In the genomic region with DNA sequence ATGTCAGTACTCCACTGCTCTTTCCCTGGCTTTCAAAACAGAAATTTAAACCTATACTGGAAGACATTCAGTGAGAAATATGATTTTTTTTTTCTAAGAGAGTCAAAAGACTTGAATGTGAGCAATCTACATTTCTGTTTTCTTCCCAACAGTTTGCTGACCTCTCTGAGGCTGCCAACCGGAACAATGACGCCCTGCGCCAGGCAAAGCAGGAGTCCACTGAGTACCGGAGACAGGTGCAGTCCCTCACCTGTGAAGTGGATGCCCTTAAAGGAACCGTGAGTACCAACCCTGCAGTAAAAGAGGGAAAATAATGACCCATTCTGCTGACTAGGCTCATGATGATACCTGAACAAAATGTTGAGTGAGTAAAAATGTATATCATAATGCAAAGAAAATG, we compare ENCODE assay signal across 10 cellular contexts. TPM values are rescaled to one million over a fixed set of nuclear protein-coding genes. Genes with fewer than 3 reads are reported as not detected.
DNase-seq lines count a peak whose midpoint lies in the region; ATAC-seq and TF ChIP-seq lines count a peak whose summit lies in the region.
"Had no signal": no experiment of that assay in that cellular context is flagged by ENCODE, and none has a peak within 500 bp of the region (broad histone marks: within the 10 kb centered on the region; RNA-seq: fewer than 3 reads in every experiment).

No MANE protein-coding gene starts in this region.

- H3K9me3 ChIP-seq in CD8-positive, alpha-beta memory T cell (ENCODE audit: low read length), result no peaks in the 10 kb centered on the region
- no peaks in the 10 kb centered on the region for H3K9me3 ChIP-seq in spleen

- CTCF ChIA-PET in CD8-positive, alpha-beta memory T cell (lab: Charles Lee), result no interaction called here
- CTCF ChIA-PET in activated B cell treated with CpG ODN at 0.5 μM for 24 hours (lab: Charles Lee), result no interaction called here

- no peak overlapping the region for H3K4me3 ChIP-seq in CD8-positive, alpha-beta memory T cell (ENCODE audit: low read length)
- H3K4me3 ChIP-seq in fibroblast of the aortic adventitia (ENCODE audit: low read depth, low read length), result peak overlapping the region; percentile 98
- peak overlapping the region in 5 of 8 donors; percentile 95 to 99 (median 97) for H3K4me3 ChIP-seq in spleen

- H3K4me1 Mint-ChIP-seq in CD8-positive, alpha-beta memory T cell, result peaks cover 42 to 67% (median 56%) of the 10 kb centered on the region in 3 donors
- peaks cover 33% of the 10 kb centered on the region for H3K4me1 Mint-ChIP-seq in activated B cell treated with CpG ODN at 0.5 μM for 24 hours

- H3K27me3 ChIP-seq in CD8-positive, alpha-beta memory T cell (ENCODE audit: insufficient read depth, low read length, poor library complexity, severe bottlenecking), result no peaks in the 10 kb centered on the region
- H3K27me3 ChIP-seq in spleen (replicated peaks in 1 of 7), result no peaks in the 10 kb centered on the region

- DNase-seq in CD8-positive, alpha-beta memory T cell, result no peak
- no peak for DNase-seq in activated B cell treated with CpG ODN at 0.5 μM for 24 hours
- DNase-seq in fibroblast of the aortic adventitia (ENCODE audit: low read depth), result no peak
- DNase-seq in spleen, result no peak
- no peak for DNase-seq in ACHN
- DNase-seq in NCI-H748 treated with DMSO at 0.1 percent for 48 hours (lab: John Stamatoyannopoulos, UW), result no peak
- DNase-seq: activated CD8-positive, alpha-beta memory T cell treated with anti-CD3 and anti-CD28 coated beads, Interleukin-2, amount 50 U/mL, for 48 hours; effector memory CD4-positive, alpha-beta T cell; GDM1 had no signal

- intact Hi-C loops in activated B cell treated with CpG ODN at 0.5 μM for 24 hours (cut with micrococcal nuclease) (loop anchor here (5.0 to 10.0 kb wide), 2 partner anchors 50 to 77 kb away; no protein-coding TSS in a partner anchor), spleen (cut with DNase I; ENCODE audit: low total_unique reads) (no loop called here)

- no peaks in the 10 kb centered on the region for H3K9me3 Mint-ChIP-seq in CD8-positive, alpha-beta memory T cell
- H3K9me3 Mint-ChIP-seq in activated B cell treated with CpG ODN at 0.5 μM for 24 hours, result no peaks in the 10 kb centered on the region

- 74 to 83% (median 78%) methylated on average over 5 of the region's 5 CpGs for WGBS in spleen, 5 donors

- peaks cover 70% of the 10 kb centered on the region for H3K36me3 ChIP-seq in CD8-positive, alpha-beta memory T cell (ENCODE audit: insufficient read depth, low read length)
- peaks cover 18 to 86% (median 75%) of the 10 kb centered on the region in 6 donors for H3K36me3 ChIP-seq in spleen

- H3K27me3 Mint-ChIP-seq in CD8-positive, alpha-beta memory T cell, result peaks cover 0 to 3% of the 10 kb centered on the region in 2 donors
- H3K27me3 Mint-ChIP-seq in activated B cell treated with CpG ODN at 0.5 μM for 24 hours, result no peaks in the 10 kb centered on the region

- POLR2A ChIA-PET in CD8-positive, alpha-beta memory T cell (lab: Charles Lee), result no interaction called here
- POLR2A ChIA-PET in activated B cell treated with CpG ODN at 0.5 μM for 24 hours (lab: Charles Lee), result interaction anchor here (1.3 to 4.1 kb wide), 2 partner anchors 28 to 33 kb away, joined by 3 to 18 read pairs; partner anchors contain the start of gene TRDMT1

- H3K4me3 Mint-ChIP-seq in CD8-positive, alpha-beta memory T cell, result peak overlapping the region in 5 of 7 donors; percentile 39 to 56 (median 46)
- H3K4me3 Mint-ChIP-seq in activated B cell treated with CpG ODN at 0.5 μM for 24 hours, result no peak overlapping the region

- in situ Hi-C loops in ACHN (cut with HindIII; ENCODE audit: low pct_ligation_motif_present, low pct_unique_long_range_greater_than_20kb, low sequenced_read_pairs), result loop anchor here (25.0 kb wide), 1 partner anchor 372 kb away; no protein-coding TSS in a partner anchor

- H3K4me1 ChIP-seq in CD8-positive, alpha-beta memory T cell (ENCODE audit: insufficient read depth, low read length), result peaks cover 41% of the 10 kb centered on the region
- H3K4me1 ChIP-seq in spleen, result peaks cover 3 to 79% (median 63%) of the 10 kb centered on the region in 6 donors

- no peak for TF ChIP-seq POLR2A in spleen (IDR thresholded peaks at IDR 0.05)

- H3K27ac ChIP-seq in CD8-positive, alpha-beta memory T cell (ENCODE audit: low read depth, low read length), result no peak overlapping the region
- peak overlapping the region in 7 of 8 donors; percentile 2 to 100 (median 51) for H3K27ac ChIP-seq in spleen

- peak overlapping the region in 7 of 8 donors; percentile 61 to 95 (median 86) for H3K27ac Mint-ChIP-seq in CD8-positive, alpha-beta memory T cell
- peak overlapping the region; percentile 12 for H3K27ac Mint-ChIP-seq in activated B cell treated with CpG ODN at 0.5 μM for 24 hours

- TF ChIP-seq CTCF in activated B cell treated with CpG ODN at 0.5 μM for 24 hours (IDR thresholded peaks at IDR 0.05) (no peak), fibroblast of the aortic adventitia (IDR thresholded peaks at IDR 0.05; ENCODE audit: insufficient read depth, low read length) (no peak), spleen (IDR thresholded peaks at IDR 0.05 in 8 of 11, conservative IDR thresholded peaks at IDR 0.05 in 3 of 11) (no peak)

- ATAC-seq in activated B cell treated with CpG ODN at 0.5 μM for 24 hours (ENCODE audit: low read depth) (no peak), GM18502 (IDR thresholded peaks at IDR 0.05; ENCODE audit: poor library complexity, unreplicated experiment) (no peak)

- peaks cover 8 to 87% (median 21%) of the 10 kb centered on the region in 3 donors for H3K36me3 Mint-ChIP-seq in CD8-positive, alpha-beta memory T cell
- peaks cover 86% of the 10 kb centered on the region for H3K36me3 Mint-ChIP-seq in activated B cell treated with CpG ODN at 0.5 μM for 24 hours (ENCODE audit: low read depth)

RNA-seq across cellular contexts. Expression of gene VIM, which starts 6.5 kb away (rescaled TPM):
- 1,000 to 10,000 TPM; 1,217 to 1,243 TPM for total RNA-seq in CD8-positive, alpha-beta memory T cell
- 513 TPM for polyA plus RNA-seq in CD8-positive, alpha-beta memory T cell
- total RNA-seq in activated B cell treated with CpG ODN at 0.5 μM for 24 hours (796 and 798 TPM in 2 replicates), fibroblast of the aortic adventitia (ENCODE audit: low replicate concordance) (10,091 and 12,680 TPM in 2 replicates), spleen (1,000 to 10,000 TPM; 1,061 to 2,377 (median 1,594) TPM)
- 100 to 1,000 TPM; 510 to 672 (median 660) TPM for polyA plus RNA-seq in spleen

RNA-seq across cellular contexts. Expression of gene TRDMT1, which starts 33.1 kb away (rescaled TPM):
- 1 to 10 TPM; 7.3 to 9.8 TPM for total RNA-seq in CD8-positive, alpha-beta memory T cell
- 8.3 TPM for polyA plus RNA-seq in CD8-positive, alpha-beta memory T cell
- 15.0 and 19.9 TPM in 2 replicates for total RNA-seq in activated B cell treated with CpG ODN at 0.5 μM for 24 hours
- 11.9 and 19.1 TPM in 2 replicates for total RNA-seq in fibroblast of the aortic adventitia (ENCODE audit: low replicate concordance)
- total RNA-seq in spleen, result 10 to 100 TPM in 6 of 7 donors, 1 to 10 TPM in 1; 9.6 to 40.0 (median 16.3) TPM
- 1 to 10 TPM; 1.6 to 3.1 (median 2.3) TPM for polyA plus RNA-seq in spleen
